Comparison of ENCODE assay signal across 15 cellular contexts in the genomic region with DNA sequence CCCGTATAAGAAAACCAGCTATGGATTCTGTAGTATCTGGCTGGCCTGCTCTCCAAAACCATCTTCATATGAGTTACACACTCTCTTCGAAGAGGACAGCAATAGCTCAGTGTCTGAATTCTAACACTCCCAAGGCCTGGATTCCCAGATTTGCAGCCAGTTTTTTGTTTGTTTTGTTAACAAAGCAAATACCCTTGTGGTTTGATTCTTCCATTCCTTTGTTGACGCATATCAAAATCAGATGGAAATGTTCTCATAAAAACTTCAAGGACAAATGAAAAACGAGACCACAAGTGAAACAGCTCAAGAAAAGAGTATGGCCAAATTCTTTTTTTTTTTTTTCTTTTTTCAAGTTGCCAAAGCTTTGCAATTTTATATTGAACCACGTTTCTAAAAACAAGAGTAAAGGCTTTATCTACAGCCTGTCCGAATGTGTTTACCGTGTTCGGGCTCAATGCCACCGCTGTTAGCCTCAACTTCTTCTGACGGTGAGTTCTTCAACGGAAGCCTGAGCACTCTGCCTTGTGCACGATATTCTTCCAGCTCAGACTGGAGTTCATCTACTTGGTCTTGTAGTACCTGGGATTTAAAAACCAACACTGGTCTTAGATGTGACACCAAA.
A peak's percentile ranks its signal among the peaks of the same experiment; 100 is the strongest.
DNase-seq lines count a peak whose midpoint lies in the region; ATAC-seq, FAIRE-seq and TF ChIP-seq lines count a peak whose summit lies in the region.
"Had no signal": no experiment of that assay in that cellular context is flagged by ENCODE, and none has a peak within 500 bp of the region (broad histone marks: within the 10 kb centered on the region; RNA-seq: fewer than 3 reads in every experiment).

No MANE protein-coding gene starts in this region.

- no peak overlapping the region for H3K27ac ChIP-seq in A549

- ATAC-seq in A549 (peak in 1 of 2 experiments; percentile 77; a peak in 4 of 6 replicates), HG02588 (IDR thresholded peaks at IDR 0.05; ENCODE audit: unreplicated experiment) (no peak)

- H3K4me3 ChIP-seq in A549 (no peak overlapping the region), HFF-Myc (replicated peaks; ENCODE audit: low read depth, low read length) (no peak overlapping the region)

- no peak for TF ChIP-seq RAD21 in A549 (conservative IDR thresholded peaks at IDR 0.05 in 1 of 2, IDR thresholded peaks at IDR 0.05 in 1 of 2)

- CTCF ChIA-PET in A549 (lab: Yijun Ruan, JAX), result interaction anchor here (0.9 to 11.4 kb wide), 8 partner anchors 11 to 231 kb away, joined by 3 to 151 read pairs (median 4); a partner anchor contains a TSS

- peaks cover 15% of the 10 kb centered on the region; the same call in 2 of the 3 replicates for H3K4me1 ChIP-seq in A549

- 65% methylated on average over 12 of the region's 12 CpGs for WGBS in A549 (ENCODE audit: missing lambda C conversion rate)

- POLR2A ChIA-PET in A549 (lab: Yijun Ruan, JAX), result interaction anchor here (0.6 to 1.4 kb wide), 4 partner anchors 67 to 160 kb away, joined by 3 to 12 read pairs (median 3); a partner anchor contains a TSS

- intact Hi-C loops in head of caudate nucleus (cut with DNase I), result no loop called here

- TF ChIP-seq CTCF in A549 (IDR thresholded peaks at IDR 0.05), result no peak
- TF ChIP-seq CTCF in HFF-Myc (IDR thresholded peaks at IDR 0.05; ENCODE audit: low read depth, low read length, missing control alignments), result no peak

- no peak for TF ChIP-seq EP300 in A549 (IDR thresholded peaks at IDR 0.05)

- peak in 1 of 2 experiments; percentile 63 for DNase-seq in A549 (ENCODE audit: low read depth in 1 of 2, low spot score in 1 of 2)
- peak; percentile 89 for DNase-seq in HFF-Myc (ENCODE audit: extremely low read depth, low read depth)
- peak; percentile 82 for DNase-seq in astrocyte of the hippocampus (ENCODE audit: low read depth, low spot score)
- peak; percentile 86 for DNase-seq in myocyte (ENCODE audit: low read depth)
- no peak for DNase-seq in NCI-H2107 (lab: John Stamatoyannopoulos, UW)
- DNase-seq in head of caudate nucleus, result no peak
- no peak for DNase-seq in NOMO-1 treated with DMSO at 0.1 percent for 48 hours (lab: John Stamatoyannopoulos, UW; ENCODE audit: unreplicated experiment)
- DNase-seq: activated CD4-positive, CD25-positive, alpha-beta regulatory T cell; activated gamma-delta T cell treated with Interleukin-2 at 50 U/mL for 16 hours; CD8-positive, alpha-beta memory T cell; NCI-H1092 treated with DMSO at 0.1 percent for 48 hours; small intestine; stimulated activated naive CD4-positive, alpha-beta T cell had no signal

- TF ChIP-seq POLR2A in A549 (IDR thresholded peaks at IDR 0.05; ENCODE audit: low read length), result no peak

- H3K4me2 ChIP-seq in A549, result 0 out of 3 replicates have a peak overlapping the region, but pooled peaks have one; percentile 4

- no peaks in the 10 kb centered on the region for H3K9me3 ChIP-seq in A549

- no peak for FAIRE-seq in A549 (lab: Jason Lieb, UNC)
- FAIRE-seq: endothelial cell of umbilical vein, small intestine had no signal

TF ChIP-seq in A549, 52 proteins besides CTCF, POLR2A, EP300 and RAD21:
- TF ChIP-seq FOXS1 (CRISPR knock-in tag; IDR thresholded peaks at IDR 0.05) (0 out of 2 replicates have a peak, but pooled peaks have one; percentile 34), ZFP36 (IDR thresholded peaks at IDR 0.05; ENCODE audit: borderline replicate concordance, partially characterized antibody) (peak; percentile 4), GATA3 (IDR thresholded peaks at IDR 0.05; ENCODE audit: borderline replicate concordance) (peak; percentile 75), HOXB5 (CRISPR knock-in tag; IDR thresholded peaks at IDR 0.05) (0 out of 2 replicates have a peak, but pooled peaks have one; percentile 41), RFX5 (IDR thresholded peaks at IDR 0.05) (no peak), HDAC2 (IDR thresholded peaks at IDR 0.05) (no peak)

Comparison
In these comparisons a context has a peak if more than half of its experiments do, and no peak if none do; other contexts are left out.
1. DNase-seq: peak in HFF-Myc (single experiment), astrocyte of the hippocampus (single experiment) and myocyte (single experiment); none in NCI-H2107 (single experiment), head of caudate nucleus (0 of 42) and NOMO-1 treated with DMSO at 0.1 percent for 48 hours (single experiment).